ENCODE assay signal across 25 cellular contexts in genomic region chr5:34849253-34849652, GRCh38. TPM values are rescaled to one million over a fixed set of nuclear protein-coding genes. Genes with fewer than 3 reads are reported as not detected.
DNase-seq lines count a peak whose midpoint lies in the region; ATAC-seq, FAIRE-seq and TF ChIP-seq lines count a peak whose summit lies in the region.
"Had no signal": no experiment of that assay in that cellular context is flagged by ENCODE, and none has a peak within 500 bp of the region (broad histone marks: within the 10 kb centered on the region; RNA-seq: fewer than 3 reads in every experiment).

No MANE protein-coding gene starts in this region.

- no peaks in the 10 kb centered on the region for H3K9me3 Mint-ChIP-seq in T-cell

- H3K4me2 ChIP-seq in A549 = no peak overlapping the region
- H3K4me2 ChIP-seq in PC-3 (ENCODE audit: low read length) = no peak overlapping the region
- H3K4me2 ChIP-seq: BLaER1 had no signal

- intact Hi-C loops in PC-3 (cut with micrococcal nuclease) (no loop called here), heart left ventricle (cut with DNase I) (no loop called here)

- H3K27me3 ChIP-seq in PC-3 (ENCODE audit: low read length) (no peaks in the 10 kb centered on the region), heart left ventricle (no peaks in the 10 kb centered on the region)
- H3K27me3 ChIP-seq: BLaER1 had no signal

- no peaks in the 10 kb centered on the region for H3K9me3 ChIP-seq in A549
- H3K9me3 ChIP-seq in PC-3 (ENCODE audit: low read length) = no peaks in the 10 kb centered on the region
- H3K9me3 ChIP-seq in heart left ventricle = no peaks in the 10 kb centered on the region
- H3K9me3 ChIP-seq: HAP-1 had no signal

- TF ChIP-seq EP300 in A549 (IDR thresholded peaks at IDR 0.05) = no peak

- H3F3A ChIP-seq in PC-3 (ENCODE audit: low read length, unreplicated experiment) = no peaks in the 10 kb centered on the region

- H3K4me1 ChIP-seq in A549 = no peaks in the 10 kb centered on the region
- peaks cover 2% of the 10 kb centered on the region; the same call in 1 of the 2 replicates for H3K4me1 ChIP-seq in PC-3 (ENCODE audit: insufficient read depth, low read length)
- H3K4me1 ChIP-seq in heart left ventricle = no peaks in the 10 kb centered on the region
- H3K4me1 ChIP-seq: HAP-1 had no signal

- H3K4me1 Mint-ChIP-seq in T-cell = no peaks in the 10 kb centered on the region
- H3K4me1 Mint-ChIP-seq: CD14-positive monocyte; CD4-positive, alpha-beta memory T cell had no signal

- H3K9me2 ChIP-seq in PC-3 (replicated peaks; ENCODE audit: low read length) = no peaks in the 10 kb centered on the region

- POLR2A ChIA-PET in A549 (lab: Yijun Ruan, JAX) (interaction anchor here (1.0 kb wide), 1 partner anchor 10 kb away, joined by 3 read pairs; the partner anchor contains the start of gene TTC23L), PC-3 (lab: Charles Lee; ENCODE audit: unreplicated experiment) (no interaction called here), T-cell (lab: Charles Lee) (no interaction called here)

- no peak for TF ChIP-seq RAD21 in A549 (conservative IDR thresholded peaks at IDR 0.05 in 1 of 2, IDR thresholded peaks at IDR 0.05 in 1 of 2)

- no peaks in the 10 kb centered on the region for H3K79me2 ChIP-seq in PC-3 (ENCODE audit: low read length)

- peaks cover 6 to 11% of the 10 kb centered on the region in 2 donors for H3K27me3 Mint-ChIP-seq in T-cell
- H3K27me3 Mint-ChIP-seq: IgD-negative memory B cell had no signal

- no peak for FAIRE-seq in A549 (lab: Jason Lieb, UNC)
- FAIRE-seq: G401.6, GM12891, HTR-8/SVneo had no signal

- H3K27ac ChIP-seq in A549 = no peak overlapping the region
- H3K27ac ChIP-seq in PC-3 (ENCODE audit: low read length) = no peak overlapping the region
- no peak overlapping the region for H3K27ac ChIP-seq in heart left ventricle
- H3K27ac ChIP-seq: BLaER1, HL-60 had no signal

- no peaks in the 10 kb centered on the region for H4K20me1 ChIP-seq in PC-3 (ENCODE audit: low read length)
- H4K20me1 ChIP-seq: BLaER1 had no signal

- no peaks in the 10 kb centered on the region for H3K36me3 Mint-ChIP-seq in T-cell
- H3K36me3 Mint-ChIP-seq: CD14-positive monocyte had no signal

- no peak for ATAC-seq in A549
- ATAC-seq in PC-3 = no peak
- no peak for ATAC-seq in heart left ventricle
- no peak for ATAC-seq in HG03432 (IDR thresholded peaks at IDR 0.05; ENCODE audit: unreplicated experiment)
- no peak for ATAC-seq in T-cell (replicated peaks in 1 of 4)

- no peak overlapping the region for H2AFZ ChIP-seq in PC-3 (ENCODE audit: low read length)

- H3K36me3 ChIP-seq in PC-3 (ENCODE audit: low read depth, low read length) (no peaks in the 10 kb centered on the region), heart left ventricle (no peaks in the 10 kb centered on the region)
- H3K36me3 ChIP-seq: BLaER1, HAP-1 had no signal

- CTCF ChIA-PET in A549 (lab: Yijun Ruan, JAX) (interaction anchor here (0.8 to 2.5 kb wide), 5 partner anchors 17 to 363 kb away, joined by 3 to 8 read pairs (median 3); no protein-coding TSS in a partner anchor), PC-3 (lab: Charles Lee) (no interaction called here), T-cell (lab: Charles Lee) (interaction anchor here (0.5 to 1.1 kb wide), 4 partner anchors 37 to 49 kb away, joined by 3 to 6 read pairs (median 3); no protein-coding TSS in a partner anchor)

- H3K4me3 ChIP-seq in A549 (no peak overlapping the region), PC-3 (ENCODE audit: low read length) (no peak overlapping the region), fibroblast of mammary gland (ENCODE audit: control insufficient read depth, low read depth, low read length) (no peak overlapping the region), heart left ventricle (no peak overlapping the region)
- H3K4me3 ChIP-seq: BLaER1, HAP-1 had no signal

- BruUV-seq in PC-3 (replicated peaks; lab: Mats Ljungman, UMichigan) = no TSS peak

- H3K9ac ChIP-seq in PC-3 (ENCODE audit: low read length) = no peak overlapping the region
- H3K9ac ChIP-seq: BLaER1 had no signal

- DNase-seq in A549 (ENCODE audit: low read depth in 1 of 2, low spot score in 1 of 2) (no peak), ELR (ENCODE audit: low read depth) (peak; percentile 33), PC-3 (peak; percentile 28), fibroblast of mammary gland (ENCODE audit: low read depth) (peak; percentile 43), heart left ventricle (no peak), T-cell (no peak)
- DNase-seq in activated CD4-positive, alpha-beta T cell treated with anti-CD3 and anti-CD28 coated beads for 4 hours = no peak
- DNase-seq: 8988T; ACHN; AML-193; CD4-positive, alpha-beta memory T cell; DMS153; DMS79; Kasumi-1; KG1 had no signal

- no peak overlapping the region for H3K27ac Mint-ChIP-seq in T-cell
- H3K27ac Mint-ChIP-seq: IgD-negative memory B cell had no signal

- no peak for TF ChIP-seq POLR2A in A549 (IDR thresholded peaks at IDR 0.05; ENCODE audit: low read length)
- TF ChIP-seq POLR2A in heart left ventricle (IDR thresholded peaks at IDR 0.05) = no peak

- H3K4me3 Mint-ChIP-seq in T-cell = no peak overlapping the region
- H3K4me3 Mint-ChIP-seq: CD14-positive monocyte; CD4-positive, alpha-beta memory T cell; IgD-negative memory B cell had no signal

- WGBS in A549 (ENCODE audit: missing lambda C conversion rate) = 53% methylated on average over 3 of the region's 3 CpGs
- WGBS in heart left ventricle, 4 donors = 89 to 92% (median 91%) methylated on average over 3 of the region's 3 CpGs

- TF ChIP-seq CTCF in A549 (IDR thresholded peaks at IDR 0.05) (no peak), PC-3 (conservative IDR thresholded peaks at IDR 0.05; ENCODE audit: low read depth, low read length) (no peak), fibroblast of mammary gland (conservative IDR thresholded peaks at IDR 0.05; ENCODE audit: control insufficient read depth, insufficient read depth, low read depth, low read length) (no peak), heart left ventricle (IDR thresholded peaks at IDR 0.05) (no peak)

TF ChIP-seq in A549, 52 proteins besides CTCF, POLR2A, EP300 and RAD21:
- TF ChIP-seq MAFK (IDR thresholded peaks at IDR 0.05; ENCODE audit: partially characterized antibody) = peak; percentile 67
- TF ChIP-seq TP53 (CRISPR knock-in tag; IDR thresholded peaks at IDR 0.05) = no peak
- TF ChIP-seq NFE2L2 (conservative IDR thresholded peaks at IDR 0.05; ENCODE audit: low read length) = 0 out of 2 replicates have a peak, but pooled peaks have one; percentile 36

RNA-seq across cellular contexts. Expression of gene TTC23L, which starts 10.3 kb away (rescaled TPM):
- polyA plus RNA-seq in A549 (2011; rRNA removed) (0.25 and 0.59 TPM in 2 replicates), A549 (2017; fragmentation: RNase III; extraction: RNeasy Plus Mini Kit Qiagen cat#74134 plus additional on column Dnase treatment) (0.17 TPM in 3 replicates), heart left ventricle (under 1 TPM in 1 of 2 donors, not detected in 1; 0.06 TPM)
- 0.08 and 0.26 TPM in 2 replicates for polyA plus RNA-seq in A549 (2012; cell fraction: cytosol; rRNA removed)
- 0.06 and 0.12 TPM in 2 replicates for polyA plus RNA-seq in A549 (2012; cell fraction: nucleus; rRNA removed)
- 0.50 and 0.63 TPM in 2 replicates for polyA minus RNA-seq in A549 (2011; rRNA and poly(A)+ RNA removed)
- total RNA-seq in PC-3 (2014; rRNA removed) (0.84 TPM in 1 of 2 replicates, not detected in the other), heart left ventricle (under 1 TPM in 1 of 9 donors, not detected in 8; 0.69 TPM), T-cell (1 to 10 TPM in 1 of 5 donors, under 1 TPM in 2, not detected in 2; 0.23 to 1.8 (median 0.64) TPM)
- total RNA-seq: H4 had no signal
- polyA plus RNA-seq: CD14-positive monocyte; CD4-positive, alpha-beta memory T cell; IgD-negative memory B cell had no signal

Comparison
In these comparisons a context has a peak if more than half of its experiments do, and no peak if none do; other contexts are left out.
1. DNase-seq: peak in ELR (single experiment), PC-3 (single experiment) and fibroblast of mammary gland (single experiment); none in A549 (0 of 2), activated CD4-positive, alpha-beta T cell treated with anti-CD3 and anti-CD28 coated beads for 4 hours (0 of 2), heart left ventricle (0 of 5) and T-cell (0 of 34).